8 cellular contexts compared by ENCODE assay signal in genomic region chr12:108635201-108635996, GRCh38. TPM values are rescaled to one million over a fixed set of nuclear protein-coding genes. Genes with fewer than 3 reads are reported as not detected.
DNase-seq lines count a peak whose midpoint lies in the region; ATAC-seq and TF ChIP-seq lines count a peak whose summit lies in the region.

No MANE protein-coding gene starts in this region.

- no peak overlapping the region for H2AFZ ChIP-seq in OCI-LY7 (ENCODE audit: low read length)

- peak overlapping the region; percentile 92 to 100 (median 99) for H3K27ac Mint-ChIP-seq in CD8-positive, alpha-beta memory T cell

- no peaks in the 10 kb centered on the region for H3K36me3 ChIP-seq in CD8-positive, alpha-beta memory T cell (ENCODE audit: insufficient read depth, low read length)
- H3K36me3 ChIP-seq in OCI-LY7 (ENCODE audit: insufficient read depth, low read length) (peaks cover 21% of the 10 kb centered on the region), duodenal mucosa (ENCODE audit: control insufficient read depth in 1 of 2, insufficient read depth in 2 of 2, low read length in 2 of 2) (no peaks in the 10 kb centered on the region), thymus (ENCODE audit: control insufficient read depth, insufficient read depth) (no peaks in the 10 kb centered on the region), left ventricle myocardium inferior (no peaks in the 10 kb centered on the region)

- H3K27me3 ChIP-seq in CD8-positive, alpha-beta memory T cell (ENCODE audit: insufficient read depth, low read length, poor library complexity, severe bottlenecking), result no peaks in the 10 kb centered on the region
- H3K27me3 ChIP-seq in duodenal mucosa (ENCODE audit: control insufficient read depth in 1 of 2, insufficient read depth in 2 of 2, low read length in 2 of 2) (no peaks in the 10 kb centered on the region), thymus (ENCODE audit: control insufficient read depth, insufficient read depth) (no peaks in the 10 kb centered on the region), left ventricle myocardium inferior (ENCODE audit: low read depth) (no peaks in the 10 kb centered on the region)

- WGBS in thymus, result 1% methylated on average over 15 of the region's 15 CpGs

- no peaks in the 10 kb centered on the region for H3K9me2 ChIP-seq in OCI-LY7 (ENCODE audit: insufficient read depth, low read length)

- peaks cover 50% of the 10 kb centered on the region for H3K4me1 ChIP-seq in CD8-positive, alpha-beta memory T cell (ENCODE audit: insufficient read depth, low read length)
- H3K4me1 ChIP-seq in OCI-LY7 (ENCODE audit: insufficient read depth, low read length, poor library complexity, severe bottlenecking) (peaks cover 88% of the 10 kb centered on the region), duodenal mucosa (ENCODE audit: control insufficient read depth in 1 of 2, insufficient read depth in 2 of 2, low read length in 2 of 2) (peaks cover 8 to 31% of the 10 kb centered on the region in 2 donors), thymus (ENCODE audit: control insufficient read depth, insufficient read depth, low read length) (peaks cover 67% of the 10 kb centered on the region), left ventricle myocardium inferior (peaks cover 37% of the 10 kb centered on the region)

- peak overlapping the region; percentile 87 for H3K4me3 ChIP-seq in CD8-positive, alpha-beta memory T cell (ENCODE audit: low read length)
- H3K4me3 ChIP-seq in OCI-LY7 (ENCODE audit: low read depth, low read length, poor library complexity, severe bottlenecking), result peak overlapping the region; percentile 75
- H3K4me3 ChIP-seq in duodenal mucosa (ENCODE audit: low read depth in 1 of 2, low read length in 2 of 2), result peak overlapping the region in 1 of 2 donors; percentile 43
- peak overlapping the region; percentile 1 for H3K4me3 ChIP-seq in thymus (ENCODE audit: low read length)
- no peak overlapping the region for H3K4me3 ChIP-seq in left ventricle myocardium inferior

- H3K79me2 ChIP-seq in OCI-LY7 (ENCODE audit: insufficient read depth, low read depth, low read length), result peaks cover 48% of the 10 kb centered on the region; the same call in 1 of the 2 replicates

- H3K9me3 Mint-ChIP-seq in CD8-positive, alpha-beta memory T cell, result no peaks in the 10 kb centered on the region

- POLR2A ChIA-PET in CD8-positive, alpha-beta memory T cell (lab: Charles Lee), result interaction anchor here (0.5 to 9.8 kb wide), 6 partner anchors 9 to 73 kb away, joined by 3 to 79 read pairs (median 6); partner anchors contain the start of genes ISCU and SART3
- POLR2A ChIA-PET in OCI-LY7 (lab: Charles Lee), result interaction anchor here (0.6 to 17.7 kb wide), 29 partner anchors 8 to 487 kb away, joined by 3 to 330 read pairs (median 5); partner anchors contain the start of genes ISCU and SART3

- ATAC-seq in HG03060 (IDR thresholded peaks at IDR 0.05; ENCODE audit: low read depth, unreplicated experiment), result peak; percentile 36

- peak overlapping the region; percentile 91 to 100 (median 98) for H3K4me3 Mint-ChIP-seq in CD8-positive, alpha-beta memory T cell

- intact Hi-C loops in OCI-LY7 (cut with micrococcal nuclease; ENCODE audit: unreplicated experiment) (loop anchor here (1.0 to 10.0 kb wide), 5 partner anchors 29 to 1681 kb away; partner anchors contain the start of genes ALKBH2, TMEM263 and UNG), left ventricle myocardium inferior (cut with micrococcal nuclease) (no loop called here)

- H3K4me1 Mint-ChIP-seq in CD8-positive, alpha-beta memory T cell, result peaks cover 43 to 58% (median 57%) of the 10 kb centered on the region in 3 donors

- TF ChIP-seq POLR2A in GM19099 (IDR thresholded peaks at IDR 0.05; ENCODE audit: extremely low read depth, insufficient read length, low read depth), result peak; percentile 99

- H3K27me3 Mint-ChIP-seq in CD8-positive, alpha-beta memory T cell, result peaks cover 0 to 4% of the 10 kb centered on the region in 2 donors

- no TSS peak for BruUV-seq in OCI-LY7 (replicated peaks; lab: Mats Ljungman, UMichigan)

- peak; percentile 42 to 81 (median 72) for DNase-seq in CD8-positive, alpha-beta memory T cell
- peak; percentile 98 for DNase-seq in OCI-LY7 (ENCODE audit: low spot score)
- DNase-seq in left ventricle myocardium inferior, result no peak
- DNase-seq in HK-2 (ENCODE audit: unreplicated experiment), result no peak

- peaks cover 6 to 24% (median 8%) of the 10 kb centered on the region in 3 donors for H3K36me3 Mint-ChIP-seq in CD8-positive, alpha-beta memory T cell

- peak overlapping the region; percentile 10 to 41 for H3K9ac ChIP-seq in duodenal mucosa (ENCODE audit: low read depth in 1 of 2, low read length in 2 of 2)

- TF ChIP-seq CTCF in OCI-LY7 (conservative IDR thresholded peaks at IDR 0.05; ENCODE audit: low read length) (no peak), left ventricle myocardium inferior (IDR thresholded peaks at IDR 0.05; ENCODE audit: borderline replicate concordance) (no peak)

- peak overlapping the region; percentile 58 for H3K27ac ChIP-seq in CD8-positive, alpha-beta memory T cell (ENCODE audit: low read depth, low read length)
- H3K27ac ChIP-seq in OCI-LY7 (ENCODE audit: low read depth, low read length, poor library complexity, severe bottlenecking), result peak overlapping the region; percentile 99
- peak overlapping the region; percentile 33 for H3K27ac ChIP-seq in duodenal mucosa (ENCODE audit: low read depth, low read length)
- H3K27ac ChIP-seq in thymus (ENCODE audit: low read depth), result peak overlapping the region; percentile 84
- no peak overlapping the region for H3K27ac ChIP-seq in left ventricle myocardium inferior (replicated peaks)

- CTCF ChIA-PET in CD8-positive, alpha-beta memory T cell (lab: Charles Lee), result interaction anchor here (0.5 to 16.8 kb wide), 14 partner anchors 10 to 467 kb away, joined by 3 to 330 read pairs (median 4); partner anchors contain the start of gene ISCU
- CTCF ChIA-PET in OCI-LY7 (lab: Charles Lee; ENCODE audit: unreplicated experiment), result interaction anchor here (0.6 to 3.5 kb wide), 6 partner anchors 18 to 169 kb away, joined by 3 to 18 read pairs (median 3); no protein-coding TSS in a partner anchor

- no peaks in the 10 kb centered on the region for H4K20me1 ChIP-seq in OCI-LY7 (ENCODE audit: insufficient read depth, low read length)

- H3K9me3 ChIP-seq in CD8-positive, alpha-beta memory T cell (ENCODE audit: low read length), result no peaks in the 10 kb centered on the region
- 0 out of 2 replicates have a peak, but pooled peaks cover 4% of the 10 kb centered on the region for H3K9me3 ChIP-seq in OCI-LY7 (ENCODE audit: low read length)
- no peaks in the 10 kb centered on the region for H3K9me3 ChIP-seq in duodenal mucosa (ENCODE audit: control insufficient read depth in 1 of 2, low read length in 2 of 2)
- no peaks in the 10 kb centered on the region for H3K9me3 ChIP-seq in thymus (ENCODE audit: control insufficient read depth)
- H3K9me3 ChIP-seq in left ventricle myocardium inferior (replicated peaks), result no peaks in the 10 kb centered on the region

- H3K4me2 ChIP-seq in OCI-LY7 (ENCODE audit: low read length), result peak overlapping the region; percentile 77

RNA-seq across cellular contexts. Expression of gene SELPLG, which starts 1.7 kb away (rescaled TPM):
- 10 to 100 TPM; 37.0 to 37.7 TPM for total RNA-seq in CD8-positive, alpha-beta memory T cell
- 760 TPM for polyA plus RNA-seq in CD8-positive, alpha-beta memory T cell
- 16.9 and 20.0 TPM in 2 replicates for total RNA-seq in OCI-LY7 (2014; rRNA removed; shearing (Covaris generic))
- 21.0 and 25.3 TPM in 2 replicates for total RNA-seq in OCI-LY7 (2022)
- polyA plus RNA-seq in thymus, result 28.0 TPM
- total RNA-seq in left ventricle myocardium inferior, result 3.4 TPM

RNA-seq across cellular contexts. Expression of gene TMEM119, which starts 37.5 kb away (rescaled TPM):
- total RNA-seq in CD8-positive, alpha-beta memory T cell, result not detected
- polyA plus RNA-seq in CD8-positive, alpha-beta memory T cell, result 0.66 TPM
- not detected in 2 replicates for total RNA-seq in OCI-LY7 (2014; rRNA removed; shearing (Covaris generic))
- total RNA-seq in OCI-LY7 (2022), result not detected in 2 replicates
- 4.0 TPM for polyA plus RNA-seq in thymus
- total RNA-seq in left ventricle myocardium inferior, result 1.3 TPM

Comparison
In these comparisons a context has a peak if more than half of its experiments do, and no peak if none do; other contexts are left out.
1. DNase-seq: peak in CD8-positive, alpha-beta memory T cell (5 of 5) and OCI-LY7 (single experiment); none in left ventricle myocardium inferior (single experiment) and HK-2 (single experiment).